Comparison of ENCODE assay signal across 17 cellular contexts in genomic region chr4:20859097-20859781, GRCh38.
"Had no signal": no experiment of that assay in that cellular context is flagged by ENCODE, and none has a peak within 500 bp of the region (broad histone marks: within the 10 kb centered on the region; RNA-seq: fewer than 3 reads in every experiment).

No MANE protein-coding gene starts in this region.

- H3K27ac ChIP-seq: epithelial cell of prostate, esophagus muscularis mucosa, right atrium auricular region, sigmoid colon, tibial artery, upper lobe of right lung, vagina had no signal

- ATAC-seq: effector memory CD8-positive, alpha-beta T cell; mucosa of descending colon; natural killer cell; stimulated activated naive CD8-positive, alpha-beta T cell treated with anti-CD3 and anti-CD28 coated beads, Interleukin-15, Interleukin-2, amounts not matched to agents 100 U/mL and 50 U/mL, for 24 hours; upper lobe of right lung had no signal

- H3K36me3 ChIP-seq: esophagus muscularis mucosa, right atrium auricular region, sigmoid colon, tibial artery, upper lobe of right lung, vagina had no signal

- H3K4me3 ChIP-seq: esophagus muscularis mucosa, mucosa of descending colon, right atrium auricular region, sigmoid colon, tibial artery, upper lobe of right lung, vagina had no signal

- FAIRE-seq: colon, small intestine had no signal

- H3K27me3 ChIP-seq: esophagus muscularis mucosa, right atrium auricular region, sigmoid colon, tibial artery, upper lobe of right lung, vagina had no signal

- DNase-seq: effector memory CD8-positive, alpha-beta T cell; immature natural killer cell; mammary epithelial cell; mucosa of descending colon; natural killer cell; posterior cingulate gyrus; sigmoid colon; small intestine; stimulated activated CD4-positive, alpha-beta T cell treated with anti-CD3 and anti-CD28 coated beads, Interleukin-12 subunit alpha, Interleukin-12 subunit beta, amount 100 ng/mL, for 4 hours; stimulated activated naive CD8-positive, alpha-beta T cell treated with anti-CD3 and anti-CD28 coated beads, Interleukin-15, Interleukin-2, amounts not matched to agents 100 U/mL and 50 U/mL, for 24 hours; tibial artery; upper lobe of right lung had no signal

- H3K4me1 ChIP-seq: esophagus muscularis mucosa, right atrium auricular region, tibial artery, upper lobe of right lung, vagina had no signal
